In the genomic region with DNA sequence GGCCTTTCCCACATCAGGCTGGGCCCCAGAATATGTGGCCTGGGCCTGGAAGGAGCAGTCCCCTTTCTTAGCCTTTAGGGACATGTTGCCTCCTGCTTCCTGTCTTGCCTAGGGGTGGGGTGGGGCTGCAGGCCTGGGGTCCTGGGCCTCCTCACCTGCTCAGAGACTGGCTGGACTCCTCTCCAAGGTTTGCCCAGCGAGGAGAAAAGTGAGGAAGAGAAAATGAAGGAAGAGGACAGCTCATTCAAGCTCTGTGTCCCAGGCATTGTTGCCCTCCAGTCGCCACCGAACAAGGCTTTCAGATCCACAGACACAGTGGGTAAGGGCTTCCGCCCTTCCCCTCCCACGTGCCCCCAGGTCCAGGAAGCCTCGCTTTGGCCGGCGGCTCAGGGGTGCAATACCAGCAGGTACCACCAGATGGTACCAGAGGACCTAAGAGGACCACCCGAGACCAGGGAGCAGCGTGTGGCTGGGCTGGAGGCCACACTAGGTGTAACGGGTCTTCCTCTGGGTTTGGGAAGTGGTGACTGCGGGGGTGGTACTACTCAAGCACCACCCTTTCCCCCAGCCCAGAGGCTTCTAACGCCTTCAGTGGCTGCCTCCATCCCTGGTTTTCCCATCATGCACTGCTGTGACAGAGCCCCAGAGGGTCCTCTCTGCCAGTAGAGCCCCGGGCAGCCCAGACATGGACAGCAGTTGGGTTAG, we compare ENCODE assay signal across 8 cellular contexts. TPM values are rescaled to one million over a fixed set of nuclear protein-coding genes. Genes with fewer than 3 reads are reported as not detected.
DNase-seq lines count a peak whose midpoint lies in the region; ATAC-seq and TF ChIP-seq lines count a peak whose summit lies in the region.

No MANE protein-coding gene starts in this region.

- peaks cover 4% of the 10 kb centered on the region; the same call in 1 of the 2 replicates for H3F3A ChIP-seq in GM23248 (ENCODE audit: insufficient read depth)

- DNase-seq in DMS114 treated with DMSO at 0.1 percent for 48 hours (lab: John Stamatoyannopoulos, UW; ENCODE audit: unreplicated experiment), result peak; percentile 51
- peak; percentile 76 for DNase-seq in GM23248
- DNase-seq in NCI-H1048 (lab: John Stamatoyannopoulos, UW), result peak; percentile 56
- DNase-seq in T-cell, result peak; percentile 63 to 93 (median 79)
- DNase-seq in activated naive CD8-positive, alpha-beta T cell treated with anti-CD3 and anti-CD28 coated beads, Interleukin-2, amount 50 U/mL, for 16 hours (ENCODE audit: low read depth, low spot score), result peak; percentile 70
- DNase-seq in heart left ventricle, result peak; percentile 80 to 91 (median 84)
- DNase-seq in retina, result peak; percentile 95

- CTCF ChIA-PET in T-cell (lab: Charles Lee), result interaction anchor here (0.7 to 2.8 kb wide), 7 partner anchors 15 to 123 kb away, joined by 3 to 10 read pairs (median 3); no protein-coding TSS in a partner anchor

- no peaks in the 10 kb centered on the region for H3K27me3 Mint-ChIP-seq in T-cell

- peaks cover 11 to 25% (median 16%) of the 10 kb centered on the region in 3 donors for H3K4me1 Mint-ChIP-seq in T-cell

- no peaks in the 10 kb centered on the region for H3K79me2 ChIP-seq in GM23248 (ENCODE audit: insufficient read depth)

- TF ChIP-seq POLR2A in heart left ventricle (IDR thresholded peaks at IDR 0.05), result no peak

- TF ChIP-seq CTCF in heart left ventricle (IDR thresholded peaks at IDR 0.05), result peak; percentile 95 to 100 (median 99)

- H3K36me3 ChIP-seq in GM23248 (ENCODE audit: low read depth) (no peaks in the 10 kb centered on the region), heart left ventricle (no peaks in the 10 kb centered on the region)

- H3K4me3 Mint-ChIP-seq in T-cell, result peak overlapping the region in 2 of 3 donors; percentile 31 to 50

- no peak overlapping the region for H3K9ac ChIP-seq in GM23248

- H3K36me3 Mint-ChIP-seq in T-cell, result no peaks in the 10 kb centered on the region

- no peaks in the 10 kb centered on the region for H3K27me3 ChIP-seq in GM23248 (replicated peaks; ENCODE audit: insufficient read depth)
- no peaks in the 10 kb centered on the region for H3K27me3 ChIP-seq in heart left ventricle

- in situ Hi-C loops in GM23248 (cut with MboI), result loop anchor here (10.0 to 25.0 kb wide), 3 partner anchors 119 to 452 kb away; no protein-coding TSS in a partner anchor

- POLR2A ChIA-PET in T-cell (lab: Charles Lee), result no interaction called here

- H3K27ac ChIP-seq in GM23248 (no peak overlapping the region), heart left ventricle (peak overlapping the region in 9 of 12 donors; percentile 18 to 43 (median 24))

- peak overlapping the region; percentile 78 for H2AFZ ChIP-seq in GM23248

- H3K4me1 ChIP-seq in GM23248 (ENCODE audit: insufficient read depth) (peaks cover 9% of the 10 kb centered on the region), heart left ventricle (peaks cover 2 to 38% (median 29%) of the 10 kb centered on the region in 12 donors)

- H3K9me2 ChIP-seq in GM23248 (ENCODE audit: insufficient read depth), result no peaks in the 10 kb centered on the region

- ATAC-seq in T-cell (replicated peaks in 1 of 4) (peak; percentile 89 to 93 (median 90)), heart left ventricle (peak; percentile 30 to 67 (median 64)), GM19467 (IDR thresholded peaks at IDR 0.05; ENCODE audit: unreplicated experiment) (no peak)

- whole genome bisulfite sequencing in GM23248 (ENCODE audit: low coverage in 1 of 2, low lambda C conversion rate in 2 of 2, missing lambda C conversion rate in 2 of 2), 2 experiments, result 9 to 12% methylated on average over 14 of the region's 14 CpGs
- 11 to 12% (median 11%) methylated on average over 12 to 14 of the region's 14 CpGs for WGBS in heart left ventricle, 4 donors

- H3K9me3 ChIP-seq in GM23248 (ENCODE audit: low read depth) (no peaks in the 10 kb centered on the region), heart left ventricle (no peaks in the 10 kb centered on the region)

- H3K4me3 ChIP-seq in GM23248, result peak overlapping the region; percentile 26; the same call in 1 of the 2 replicates
- H3K4me3 ChIP-seq in heart left ventricle, result peak overlapping the region in 5 of 12 donors; percentile 13 to 29 (median 23)

- no peaks in the 10 kb centered on the region for H4K20me1 ChIP-seq in GM23248 (ENCODE audit: insufficient read depth)

- intact Hi-C loops in heart left ventricle (cut with DNase I), result loop anchor here (1.0 to 10.0 kb wide), 17 partner anchors 24 to 569 kb away; a partner anchor contains a TSS

- H3K9me3 Mint-ChIP-seq in T-cell, result no peaks in the 10 kb centered on the region

- H3K4me2 ChIP-seq in GM23248 (ENCODE audit: unreplicated experiment), result no peak overlapping the region

- H3K27ac Mint-ChIP-seq in T-cell, result peak overlapping the region; percentile 90

RNA-seq across cellular contexts. Expression of a gene that starts 5.5 kb away (rescaled TPM):
- total RNA-seq in GM23248 (2014; rRNA removed; shearing (Covaris generic)), result 18.8 and 22.5 TPM in 2 replicates
- polyA plus RNA-seq in GM23248 (2016; fragmentation: Nextera tagmentation; extraction: Ambion mirVana), result 30.7 and 37.1 TPM in 2 replicates
- 10 to 100 TPM; 22.9 to 31.6 (median 27.9) TPM for total RNA-seq in T-cell
- total RNA-seq in heart left ventricle, result 10 to 100 TPM; 13.9 to 33.4 (median 18.9) TPM
- 10 to 100 TPM; 18.1 to 55.3 TPM for polyA plus RNA-seq in heart left ventricle

RNA-seq across cellular contexts. Expression of a gene that starts 35.6 kb away (rescaled TPM):
- total RNA-seq in GM23248 (2014; rRNA removed; shearing (Covaris generic)), result 10.4 and 14.3 TPM in 2 replicates
- polyA plus RNA-seq in GM23248 (2016; fragmentation: Nextera tagmentation; extraction: Ambion mirVana) (4.8 and 4.9 TPM in 2 replicates), heart left ventricle (1 to 10 TPM; 6.1 to 8.9 TPM)
- total RNA-seq in T-cell (10 to 100 TPM; 49.2 to 63.6 (median 62.4) TPM), heart left ventricle (10 to 100 TPM in 2 of 9 donors, 1 to 10 TPM in 7; 4.8 to 33.5 (median 7.8) TPM)
